Comparison of ENCODE assay signal across 11 cellular contexts in the genomic region with DNA sequence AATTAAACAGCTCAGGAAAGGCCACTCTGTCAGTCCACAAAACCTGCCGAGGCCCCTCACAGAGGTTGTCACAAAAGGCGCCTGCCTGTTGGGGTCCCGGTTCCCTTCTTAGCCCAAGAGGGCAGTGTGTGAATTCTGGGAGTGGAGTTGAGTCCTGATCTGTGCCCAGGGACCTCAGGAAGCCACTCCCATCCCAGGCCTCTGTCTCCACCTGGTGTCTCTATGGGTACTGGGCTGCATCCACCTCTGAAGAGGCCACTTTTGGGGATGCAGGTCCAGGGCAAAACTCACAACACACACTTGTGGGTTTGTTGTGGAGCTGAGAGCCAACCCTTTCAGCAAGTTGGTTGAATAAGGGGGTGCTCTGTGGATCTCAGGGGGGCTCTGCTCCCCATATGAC.
A peak's percentile ranks its signal among the peaks of the same experiment; 100 is the strongest.
DNase-seq lines count a peak whose midpoint lies in the region; ATAC-seq and TF ChIP-seq lines count a peak whose summit lies in the region.
"Had no signal": no experiment of that assay in that cellular context is flagged by ENCODE, and none has a peak within 500 bp of the region (broad histone marks: within the 10 kb centered on the region; RNA-seq: fewer than 3 reads in every experiment).

No MANE protein-coding gene starts in this region.

- no peaks in the 10 kb centered on the region for H3F3A ChIP-seq in PC-3 (ENCODE audit: low read length, unreplicated experiment)

- H3K9me3 Mint-ChIP-seq in naive thymus-derived CD8-positive, alpha-beta T cell: no peaks in the 10 kb centered on the region

- H3K4me3 Mint-ChIP-seq in naive thymus-derived CD8-positive, alpha-beta T cell: no peak overlapping the region

- DNase-seq in PC-3 (peak; percentile 38), epithelial cell of proximal tubule (ENCODE audit: low read depth) (no peak), NCI-H187 (lab: John Stamatoyannopoulos, UW) (no peak)
- no peak for DNase-seq in naive thymus-derived CD8-positive, alpha-beta T cell
- DNase-seq: activated effector memory CD4-positive, alpha-beta T cell treated with anti-CD3 and anti-CD28 coated beads, Interleukin-2, amount 50 U/mL, for 16 hours; Kasumi-1 had no signal

- ATAC-seq in PC-3: peak; percentile 67
- no peak for ATAC-seq in naive thymus-derived CD8-positive, alpha-beta T cell
- ATAC-seq in HG03280 (IDR thresholded peaks at IDR 0.05; ENCODE audit: unreplicated experiment): no peak
- ATAC-seq in GM19452 (IDR thresholded peaks at IDR 0.05; ENCODE audit: unreplicated experiment): no peak
- ATAC-seq: gastroesophageal sphincter had no signal

- intact Hi-C loops in PC-3 (cut with micrococcal nuclease): loop anchor here (1.0 to 5.0 kb wide), 2 partner anchors 32 to 50 kb away; no protein-coding TSS in a partner anchor

- H3K79me2 ChIP-seq in PC-3 (ENCODE audit: low read length): peaks cover 90% of the 10 kb centered on the region

- peaks cover 49% of the 10 kb centered on the region for H3K4me1 ChIP-seq in PC-3 (ENCODE audit: insufficient read depth, low read length)

- H4K20me1 ChIP-seq in PC-3 (ENCODE audit: low read length): peaks cover 34% of the 10 kb centered on the region; the same call in 1 of the 2 replicates

- TF ChIP-seq CTCF in GM12873 (IDR thresholded peaks at IDR 0.05; ENCODE audit: insufficient read depth, low read depth, low read length, missing control alignments) (peak; percentile 23), PC-3 (conservative IDR thresholded peaks at IDR 0.05; ENCODE audit: low read depth, low read length) (peak; percentile 55), epithelial cell of proximal tubule (conservative IDR thresholded peaks at IDR 0.05; ENCODE audit: low read depth, low read length) (peak; percentile 37)

- H3K27ac Mint-ChIP-seq in naive thymus-derived CD8-positive, alpha-beta T cell: peak overlapping the region in 1 of 10 donors; percentile 34

- H3K36me3 ChIP-seq in PC-3 (ENCODE audit: low read depth, low read length): no peaks in the 10 kb centered on the region; the same call in 1 of the 2 replicates

- peaks cover 0 to 2% (median 0%) of the 10 kb centered on the region in 4 donors for H3K4me1 Mint-ChIP-seq in naive thymus-derived CD8-positive, alpha-beta T cell

- H3K36me3 Mint-ChIP-seq in naive thymus-derived CD8-positive, alpha-beta T cell: no peaks in the 10 kb centered on the region

- POLR2A ChIA-PET in PC-3 (lab: Charles Lee; ENCODE audit: unreplicated experiment): interaction anchor here (0.6 kb wide), 1 partner anchor 36 kb away, joined by 3 read pairs; no protein-coding TSS in a partner anchor
- POLR2A ChIA-PET in naive thymus-derived CD8-positive, alpha-beta T cell (lab: Charles Lee): no interaction called here

- peak overlapping the region; percentile 44 for H3K9ac ChIP-seq in PC-3 (ENCODE audit: low read length)

- H3K4me3 ChIP-seq in PC-3 (ENCODE audit: low read length): no peak overlapping the region
- H3K4me3 ChIP-seq in epithelial cell of proximal tubule (ENCODE audit: low read depth, low read length): no peak overlapping the region
- H3K4me3 ChIP-seq in skin epidermis: no peak overlapping the region
- H3K4me3 ChIP-seq: gastroesophageal sphincter had no signal

- H3K9me2 ChIP-seq in PC-3 (replicated peaks; ENCODE audit: low read length): no peaks in the 10 kb centered on the region

- CTCF ChIA-PET in PC-3 (lab: Charles Lee): no interaction called here

- H3K27ac ChIP-seq in PC-3 (ENCODE audit: low read length) (peak overlapping the region; percentile 79), skin epidermis (peak overlapping the region in 16 of 21 experiments; percentile 8 to 82 (median 54))

- no TSS peak for BruUV-seq in PC-3 (replicated peaks; lab: Mats Ljungman, UMichigan)

- H3K9me3 ChIP-seq in PC-3 (ENCODE audit: low read length): no peaks in the 10 kb centered on the region
- H3K9me3 ChIP-seq: gastroesophageal sphincter had no signal

- H3K27me3 ChIP-seq in PC-3 (ENCODE audit: low read length): no peaks in the 10 kb centered on the region
- H3K27me3 ChIP-seq: gastroesophageal sphincter had no signal

- peak overlapping the region; percentile 56 for H3K4me2 ChIP-seq in PC-3 (ENCODE audit: low read length)

- no peak overlapping the region for H2AFZ ChIP-seq in PC-3 (ENCODE audit: low read length)

- no peaks in the 10 kb centered on the region for H3K27me3 Mint-ChIP-seq in naive thymus-derived CD8-positive, alpha-beta T cell
